In the genomic region with DNA sequence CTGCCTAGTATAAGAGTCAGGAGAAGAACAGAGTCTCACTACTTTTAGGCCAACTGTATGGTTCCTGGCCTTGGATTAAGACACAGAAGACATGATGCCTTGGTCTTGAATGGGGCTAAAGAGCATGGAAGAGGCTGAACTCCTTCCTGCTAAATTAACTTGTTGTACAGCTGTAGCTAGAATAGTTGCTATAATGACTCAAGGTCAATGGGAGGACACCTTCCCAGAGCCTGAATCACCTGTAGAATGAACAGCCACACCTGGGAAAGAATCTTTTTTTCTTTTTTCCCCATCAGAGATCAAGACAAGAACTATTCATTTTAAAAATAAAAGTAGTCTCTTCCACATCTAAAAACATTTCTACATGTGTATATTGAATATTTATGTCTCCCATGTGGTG, we compare ENCODE assay signal across 25 cellular contexts.
A peak's percentile ranks its signal among the peaks of the same experiment; 100 is the strongest.
DNase-seq lines count a peak whose midpoint lies in the region; ATAC-seq, FAIRE-seq and TF ChIP-seq lines count a peak whose summit lies in the region.
"Had no signal": no experiment of that assay in that cellular context is flagged by ENCODE, and none has a peak within 500 bp of the region (broad histone marks: within the 10 kb centered on the region; RNA-seq: fewer than 3 reads in every experiment).

No MANE protein-coding gene starts in this region.

- no peak for FAIRE-seq in bronchial epithelial cell (lab: Jason Lieb, UNC)
- FAIRE-seq: GM12878, HTR-8/SVneo had no signal

- H4K20me1 ChIP-seq in PC-9 (ENCODE audit: insufficient read depth) = no peaks in the 10 kb centered on the region
- no peaks in the 10 kb centered on the region for H4K20me1 ChIP-seq in osteoblast (ENCODE audit: insufficient read depth, low read length)

- 0 out of 2 replicates have a peak, but pooled peaks cover 9% of the 10 kb centered on the region for H3F3A ChIP-seq in PC-9 (ENCODE audit: insufficient read depth, low read depth)

- peak; percentile 81 for ATAC-seq in foreskin keratinocyte
- ATAC-seq: GM12878 had no signal

- no peak overlapping the region; the same call in 1 of the 2 replicates for H2AFZ ChIP-seq in PC-9
- no peak overlapping the region for H2AFZ ChIP-seq in osteoblast (ENCODE audit: low read length)

- no peaks in the 10 kb centered on the region for H3K36me3 ChIP-seq in PC-9 (ENCODE audit: low read depth)
- no peaks in the 10 kb centered on the region for H3K36me3 ChIP-seq in bronchial epithelial cell (ENCODE audit: control insufficient read depth, insufficient read depth, low read length)
- H3K36me3 ChIP-seq in osteoblast (ENCODE audit: insufficient read depth, low read length) = no peaks in the 10 kb centered on the region
- H3K36me3 ChIP-seq: BE2C, Peyer's patch had no signal

- no peak overlapping the region for H3K4me3 Mint-ChIP-seq in type B pancreatic cell
- H3K4me3 Mint-ChIP-seq: CD14-positive monocyte; CD8-positive, alpha-beta memory T cell had no signal

- TF ChIP-seq CTCF in PC-9 (conservative IDR thresholded peaks at IDR 0.05) = no peak
- no peak for TF ChIP-seq CTCF in bronchial epithelial cell (IDR thresholded peaks at IDR 0.05; ENCODE audit: insufficient read depth, low read length, severe bottlenecking)
- TF ChIP-seq CTCF in foreskin keratinocyte (conservative IDR thresholded peaks at IDR 0.05) = no peak
- no peak for TF ChIP-seq CTCF in type B pancreatic cell (conservative IDR thresholded peaks at IDR 0.05)
- no peak for TF ChIP-seq CTCF in foreskin fibroblast (IDR thresholded peaks at IDR 0.05; ENCODE audit: low read depth, low read length)
- TF ChIP-seq CTCF in osteoblast (IDR thresholded peaks at IDR 0.05; ENCODE audit: extremely low read depth, low read depth, low read length) = no peak

- no peaks in the 10 kb centered on the region for H3K9me3 ChIP-seq in PC-9 (ENCODE audit: insufficient read depth, low read depth)
- H3K9me3 ChIP-seq in osteoblast (ENCODE audit: low read depth, low read length) = no peaks in the 10 kb centered on the region
- H3K9me3 ChIP-seq: BE2C, Peyer's patch, SK-N-SH had no signal

- H3K4me3 ChIP-seq in PC-9 (no peak overlapping the region), bronchial epithelial cell (ENCODE audit: low read depth, low read length) (no peak overlapping the region), foreskin fibroblast (ENCODE audit: low read depth in 1 of 2, low read length in 2 of 2) (no peak overlapping the region), osteoblast (ENCODE audit: insufficient read depth, low read length) (no peak overlapping the region)
- H3K4me3 ChIP-seq: GM12878, Peyer's patch had no signal

- H3K9me3 Mint-ChIP-seq in type B pancreatic cell = peaks cover 8% of the 10 kb centered on the region

- H3K27me3 ChIP-seq in PC-9 (ENCODE audit: insufficient read depth, low read depth) (no peaks in the 10 kb centered on the region), bronchial epithelial cell (ENCODE audit: control insufficient read depth, insufficient read depth, low read length) (no peaks in the 10 kb centered on the region), foreskin keratinocyte (no peaks in the 10 kb centered on the region), osteoblast (ENCODE audit: insufficient read depth, low read length) (no peaks in the 10 kb centered on the region)
- H3K27me3 ChIP-seq: BE2C, Peyer's patch had no signal

- POLR2A ChIA-PET in PC-9 (lab: Charles Lee; ENCODE audit: unreplicated experiment) = no interaction called here

- DNase-seq in PC-9 = peak in 1 of 2 experiments; percentile 60
- peak; percentile 65 for DNase-seq in bronchial epithelial cell (ENCODE audit: low read depth)
- DNase-seq in foreskin keratinocyte = peak; percentile 33 to 62
- DNase-seq in type B pancreatic cell (ENCODE audit: extremely low spot score, unreplicated experiment) = no peak
- DNase-seq in foreskin fibroblast = no peak
- no peak for DNase-seq in osteoblast (ENCODE audit: insufficient read length, low spot score, missing footprints)
- no peak for DNase-seq in NCI-H187 (lab: John Stamatoyannopoulos, UW)
- DNase-seq: BE2C; CD8-positive, alpha-beta memory T cell; DMS 273 treated with DMSO at 0.1 percent for 48 hours; DMS79; EL; GDM1; KG1; MM.1S; NCI-H1694; NCI-H2081; NCI-H2227 treated with DMSO at 0.1 percent for 48 hours; NCI-H526 treated with DMSO at 0.1 percent for 48 hours; Peyer's patch; SK-N-SH; SW 1271 had no signal

- H3K79me2 ChIP-seq in PC-9 (ENCODE audit: low read depth) = no peaks in the 10 kb centered on the region
- no peaks in the 10 kb centered on the region for H3K79me2 ChIP-seq in osteoblast (ENCODE audit: insufficient read depth, low read length)

- no peaks in the 10 kb centered on the region for H3K9me2 ChIP-seq in PC-9 (ENCODE audit: insufficient read depth)
- H3K9me2 ChIP-seq: SK-N-SH had no signal

- H3K27ac ChIP-seq in PC-9 = peak overlapping the region; percentile 67
- no peak overlapping the region for H3K27ac ChIP-seq in foreskin keratinocyte
- H3K27ac ChIP-seq in osteoblast (ENCODE audit: low read depth, low read length) = no peak overlapping the region
- H3K27ac ChIP-seq: Peyer's patch had no signal

- no peaks in the 10 kb centered on the region for H3K36me3 Mint-ChIP-seq in type B pancreatic cell
- H3K36me3 Mint-ChIP-seq: CD14-positive monocyte; CD8-positive, alpha-beta memory T cell had no signal

- intact Hi-C loops in PC-9 (cut with micrococcal nuclease; ENCODE audit: unreplicated experiment) = loop anchor here (5.0 kb wide), 1 partner anchor 51 kb away; no protein-coding TSS in a partner anchor

- H3K27me3 Mint-ChIP-seq in type B pancreatic cell = no peaks in the 10 kb centered on the region

- H3K4me1 ChIP-seq in PC-9 (replicated peaks; ENCODE audit: insufficient read depth) = peaks cover 24% of the 10 kb centered on the region
- H3K4me1 ChIP-seq in foreskin keratinocyte = peaks cover 20% of the 10 kb centered on the region
- peaks cover 11% of the 10 kb centered on the region for H3K4me1 ChIP-seq in osteoblast (ENCODE audit: insufficient read depth, low read length)
- H3K4me1 ChIP-seq: BE2C, Peyer's patch had no signal

- H3K4me2 ChIP-seq in PC-9 (0 out of 2 replicates have a peak overlapping the region, but pooled peaks have one; percentile 3), osteoblast (ENCODE audit: insufficient read depth, low read length) (no peak overlapping the region)
- H3K4me2 ChIP-seq: SK-N-SH had no signal

- BruUV-seq in PC-9 (replicated peaks; lab: Mats Ljungman, UMichigan) = no TSS peak

- peak overlapping the region; percentile 57 for H3K27ac Mint-ChIP-seq in type B pancreatic cell
- H3K27ac Mint-ChIP-seq: CD14-positive monocyte; CD8-positive, alpha-beta memory T cell had no signal

- H3K4me1 Mint-ChIP-seq in type B pancreatic cell (ENCODE audit: unreplicated experiment) = peaks cover 7% of the 10 kb centered on the region
- H3K4me1 Mint-ChIP-seq: CD14-positive monocyte; CD8-positive, alpha-beta memory T cell had no signal

- CTCF ChIA-PET in PC-9 (lab: Charles Lee) = no interaction called here

Comparison
In these comparisons a context has a peak if more than half of its experiments do, and no peak if none do; other contexts are left out.
1. DNase-seq: peak in bronchial epithelial cell (single experiment) and foreskin keratinocyte (2 of 2); none in type B pancreatic cell (single experiment), foreskin fibroblast (0 of 2), osteoblast (single experiment) and NCI-H187 (0 of 2).